In genomic region chr3:197465197-197465995, GRCh38 we compare ENCODE assay signal across 20 cellular contexts.
DNase-seq lines count a peak whose midpoint lies in the region; ATAC-seq and TF ChIP-seq lines count a peak whose summit lies in the region.
"Had no signal": no experiment of that assay in that cellular context is flagged by ENCODE, and none has a peak within 500 bp of the region (broad histone marks: within the 10 kb centered on the region; RNA-seq: fewer than 3 reads in every experiment).

No MANE protein-coding gene starts in this region.

- no peak overlapping the region for H4K91ac ChIP-seq in mesenchymal stem cell (ENCODE audit: low read length)

- H2BK120ac ChIP-seq in mesenchymal stem cell (ENCODE audit: low read depth, low read length) = no peak overlapping the region

- no peak overlapping the region for H2BK5ac ChIP-seq in mesenchymal stem cell (ENCODE audit: low read depth, low read length, poor library complexity, severe bottlenecking)

- CTCF ChIA-PET in naive thymus-derived CD4-positive, alpha-beta T cell (lab: Charles Lee) = no interaction called here

- no peak overlapping the region for H2AK5ac ChIP-seq in mesenchymal stem cell (ENCODE audit: low read length, severe bottlenecking)

- no peak overlapping the region for H3K14ac ChIP-seq in mesenchymal stem cell (ENCODE audit: low read length in 2 of 2)

- peaks cover 3% of the 10 kb centered on the region for H3F3A ChIP-seq in smooth muscle cell (ENCODE audit: low read depth)

- no peak overlapping the region for H2AFZ ChIP-seq in mesenchymal stem cell (ENCODE audit: low read depth, low read length)
- H2AFZ ChIP-seq in smooth muscle cell (ENCODE audit: low read depth) = peak overlapping the region; percentile 1

- peak overlapping the region in 1 of 9 donors; percentile 64 for H3K27ac Mint-ChIP-seq in naive thymus-derived CD4-positive, alpha-beta T cell
- H3K27ac Mint-ChIP-seq: activated B cell treated with CpG ODN at 0.5 μM for 24 hours; activated CD4-positive, alpha-beta memory T cell treated with anti-CD3 and anti-CD28 coated beads, Interleukin-2, amount 10 ng/mL, durations not matched to agents 7 days and 5 days; activated naive CD4-positive, alpha-beta T cell treated with anti-CD3 and anti-CD28 coated beads for 36 hours; T-helper 1 cell treated with Interleukin-12 subunit alpha and Interleukin-12 subunit beta and Interleukin-4 antibody, amounts not matched to agents 30 μg/mL and 1 μg/mL, for 36 hours had no signal

- POLR2A ChIA-PET in naive thymus-derived CD4-positive, alpha-beta T cell (lab: Charles Lee) = no interaction called here

- H3K27me3 Mint-ChIP-seq in naive thymus-derived CD4-positive, alpha-beta T cell = peaks cover 8 to 22% (median 13%) of the 10 kb centered on the region in 5 donors

- H3K9me3 Mint-ChIP-seq in naive thymus-derived CD4-positive, alpha-beta T cell = peaks cover 0 to under 1% (median 0%) of the 10 kb centered on the region in 11 donors
- H3K9me3 Mint-ChIP-seq: activated B cell treated with CpG ODN at 0.5 μM for 24 hours; activated CD4-positive, alpha-beta memory T cell treated with anti-CD3 and anti-CD28 coated beads, Interleukin-2, amount 10 ng/mL, durations not matched to agents 7 days and 5 days; activated naive CD4-positive, alpha-beta T cell treated with anti-CD3 and anti-CD28 coated beads for 36 hours; activated T-cell treated with anti-CD3 and anti-CD28 coated beads, Interleukin-2, amount 50 U/mL, for 24 hours; T-helper 1 cell treated with Interleukin-12 subunit alpha and Interleukin-12 subunit beta and Interleukin-4 antibody, amounts not matched to agents 30 μg/mL and 1 μg/mL, for 36 hours had no signal

- no peak for TF ChIP-seq CTCF in smooth muscle cell (IDR thresholded peaks at IDR 0.05; ENCODE audit: borderline replicate concordance, insufficient read depth, poor library complexity, severe bottlenecking)

- no peak overlapping the region for H2BK15ac ChIP-seq in mesenchymal stem cell (ENCODE audit: low read depth, poor library complexity, severe bottlenecking)

- H3K79me2 ChIP-seq in smooth muscle cell (ENCODE audit: low read depth) = no peaks in the 10 kb centered on the region

- H3K4me3 ChIP-seq in mesenchymal stem cell (ENCODE audit: insufficient read depth in 1 of 2, low read depth in 1 of 2, low read length in 2 of 2) (no peak overlapping the region), smooth muscle cell (no peak overlapping the region)
- H3K4me3 ChIP-seq in naive thymus-derived CD4-positive, alpha-beta T cell (ENCODE audit: low read length) = no peak overlapping the region
- H3K4me3 ChIP-seq: right atrium auricular region had no signal

- no peak overlapping the region for H4K8ac ChIP-seq in mesenchymal stem cell (ENCODE audit: low read length)

- peak overlapping the region in 1 of 2 experiments; percentile 87 for H2BK12ac ChIP-seq in mesenchymal stem cell (ENCODE audit: low read length in 2 of 2)

- peak overlapping the region in 1 of 2 experiments; percentile 40 for H3K4ac ChIP-seq in mesenchymal stem cell (ENCODE audit: low read depth in 1 of 2, low read length in 2 of 2)

- H3K27ac ChIP-seq in mesenchymal stem cell (ENCODE audit: low read length, poor library complexity, severe bottlenecking) = no peak overlapping the region
- no peak overlapping the region for H3K27ac ChIP-seq in smooth muscle cell (ENCODE audit: low read depth)
- no peak overlapping the region for H3K27ac ChIP-seq in naive thymus-derived CD4-positive, alpha-beta T cell (ENCODE audit: low read depth, low read length)
- H3K27ac ChIP-seq: right atrium auricular region had no signal

- WGBS in mesenchymal stem cell = 39% methylated on average over 12 of the region's 13 CpGs
- 55% methylated on average over 13 of the region's 13 CpGs for WGBS in smooth muscle cell (ENCODE audit: low lambda C conversion rate)

- ATAC-seq in HG02840 (IDR thresholded peaks at IDR 0.05; ENCODE audit: low FRiP score, unreplicated experiment) = no peak
- ATAC-seq in naive thymus-derived CD4-positive, alpha-beta T cell = no peak

- H3K9ac ChIP-seq in mesenchymal stem cell (ENCODE audit: low read length) (no peak overlapping the region), smooth muscle cell (ENCODE audit: low read depth) (no peak overlapping the region)

- H3K79me1 ChIP-seq in mesenchymal stem cell (replicated peaks; ENCODE audit: low read length, poor library complexity, severe bottlenecking) = no peaks in the 10 kb centered on the region

- no peaks in the 10 kb centered on the region for H3K9me3 ChIP-seq in mesenchymal stem cell (ENCODE audit: control insufficient read depth, low read length)
- H3K9me3 ChIP-seq in smooth muscle cell (replicated peaks; ENCODE audit: low read depth) = no peaks in the 10 kb centered on the region
- H3K9me3 ChIP-seq in naive thymus-derived CD4-positive, alpha-beta T cell (ENCODE audit: control insufficient read depth in 2 of 3, low read length in 3 of 3) = no peaks in the 10 kb centered on the region
- H3K9me3 ChIP-seq: right atrium auricular region had no signal

- peaks cover 18% of the 10 kb centered on the region for H3K4me1 ChIP-seq in mesenchymal stem cell (ENCODE audit: control insufficient read depth, insufficient read depth, low read depth, low read length)
- H3K4me1 ChIP-seq in smooth muscle cell (ENCODE audit: low read depth) = peaks cover 23% of the 10 kb centered on the region
- H3K4me1 ChIP-seq in naive thymus-derived CD4-positive, alpha-beta T cell (ENCODE audit: control insufficient read depth in 2 of 2, insufficient read depth in 2 of 2, low read length in 2 of 2) = no peaks in the 10 kb centered on the region

- no peaks in the 10 kb centered on the region for H3K36me3 ChIP-seq in mesenchymal stem cell (ENCODE audit: control insufficient read depth in 1 of 2, insufficient read depth in 2 of 2, low read depth in 1 of 2, low read length in 2 of 2)
- no peaks in the 10 kb centered on the region for H3K36me3 ChIP-seq in smooth muscle cell (ENCODE audit: low read depth)
- no peaks in the 10 kb centered on the region for H3K36me3 ChIP-seq in naive thymus-derived CD4-positive, alpha-beta T cell (ENCODE audit: control insufficient read depth in 2 of 3, insufficient read depth in 3 of 3, low read length in 3 of 3)
- H3K36me3 ChIP-seq: right atrium auricular region had no signal

- DNase-seq in RPMI7951 (ENCODE audit: low read depth) (peak; percentile 39), dermis microvascular lymphatic vessel endothelial cell (ENCODE audit: low read depth in 2 of 2) (peak; percentile 63 to 97), mesenchymal stem cell (peak; percentile 56), smooth muscle cell (lab: John Stamatoyannopoulos, UW; ENCODE audit: unreplicated experiment) (no peak), T1000 (lab: John Stamatoyannopoulos, UW) (no peak), HT-29 (ENCODE audit: low spot score) (no peak)
- DNase-seq in naive thymus-derived CD4-positive, alpha-beta T cell = no peak
- DNase-seq: activated B cell treated with CpG ODN at 0.5 μM for 24 hours; activated CD4-positive, alpha-beta memory T cell treated with anti-CD3 and anti-CD28 coated beads, Interleukin-2, amount 10 ng/mL, durations not matched to agents 7 days and 5 days; activated T-cell treated with anti-CD3 and anti-CD28 coated beads, Interleukin-2, amount 50 U/mL, for 24 hours; aorta; NCI-H1417 treated with DMSO at 0.1 percent for 48 hours; NCI-H2171; NCI-H526 treated with DMSO at 0.1 percent for 48 hours; SHP77; stimulated activated naive CD4-positive, alpha-beta T cell had no signal

- H3K4me1 Mint-ChIP-seq in naive thymus-derived CD4-positive, alpha-beta T cell = peaks cover 0 to 12% (median 8%) of the 10 kb centered on the region in 7 donors
- H3K4me1 Mint-ChIP-seq: activated B cell treated with CpG ODN at 0.5 μM for 24 hours had no signal

- no peak overlapping the region for H3K4me3 Mint-ChIP-seq in naive thymus-derived CD4-positive, alpha-beta T cell
- H3K4me3 Mint-ChIP-seq: activated B cell treated with CpG ODN at 0.5 μM for 24 hours; activated CD4-positive, alpha-beta memory T cell treated with anti-CD3 and anti-CD28 coated beads, Interleukin-2, amount 10 ng/mL, durations not matched to agents 7 days and 5 days; activated naive CD4-positive, alpha-beta T cell treated with anti-CD3 and anti-CD28 coated beads for 36 hours; activated T-cell treated with anti-CD3 and anti-CD28 coated beads, Interleukin-2, amount 50 U/mL, for 24 hours; T-helper 1 cell treated with Interleukin-12 subunit alpha and Interleukin-12 subunit beta and Interleukin-4 antibody, amounts not matched to agents 30 μg/mL and 1 μg/mL, for 36 hours had no signal

- H3K18ac ChIP-seq in mesenchymal stem cell (ENCODE audit: low read depth in 1 of 2, low read length in 2 of 2) = peak overlapping the region; percentile 55

- intact Hi-C loops in naive thymus-derived CD4-positive, alpha-beta T cell (cut with micrococcal nuclease) = no loop called here

- no peaks in the 10 kb centered on the region for H3K36me3 Mint-ChIP-seq in naive thymus-derived CD4-positive, alpha-beta T cell

- peaks cover 0 to 1% of the 10 kb centered on the region in 2 experiments for H3K27me3 ChIP-seq in mesenchymal stem cell (ENCODE audit: control insufficient read depth in 1 of 2, insufficient read depth in 1 of 2, low read length in 2 of 2)
- H3K27me3 ChIP-seq in smooth muscle cell (ENCODE audit: low read depth) = no peaks in the 10 kb centered on the region
- H3K27me3 ChIP-seq in naive thymus-derived CD4-positive, alpha-beta T cell (ENCODE audit: control insufficient read depth in 2 of 2, insufficient read depth in 2 of 2, low read length in 2 of 2) = no peaks in the 10 kb centered on the region
- H3K27me3 ChIP-seq: right atrium auricular region had no signal

- no peak overlapping the region for H3K23ac ChIP-seq in mesenchymal stem cell (ENCODE audit: low read length in 2 of 2)

- no peak overlapping the region for H3K4me2 ChIP-seq in mesenchymal stem cell (ENCODE audit: low read length, poor library complexity, severe bottlenecking)
- no peak overlapping the region for H3K4me2 ChIP-seq in smooth muscle cell

- H4K20me1 ChIP-seq in smooth muscle cell (ENCODE audit: low read depth) = no peaks in the 10 kb centered on the region

Comparison
In these comparisons a context has a peak if more than half of its experiments do, and no peak if none do; other contexts are left out.
1. DNase-seq: peak in RPMI7951 (single experiment), dermis microvascular lymphatic vessel endothelial cell (2 of 2) and mesenchymal stem cell (single experiment); none in smooth muscle cell (single experiment), naive thymus-derived CD4-positive, alpha-beta T cell (0 of 9), T1000 (single experiment) and HT-29 (single experiment).